8 cellular contexts compared by ENCODE assay signal in genomic region chr9:96618209-96619108, GRCh38. TPM values are rescaled to one million over a fixed set of nuclear protein-coding genes. Genes with fewer than 3 reads are reported as not detected.
DNase-seq lines count a peak whose midpoint lies in the region; ATAC-seq and TF ChIP-seq lines count a peak whose summit lies in the region.

No MANE protein-coding gene starts in this region.

- H3K4me3 Mint-ChIP-seq in Calu3 (ENCODE audit: low read depth, unreplicated experiment): peak overlapping the region; percentile 76
- peak overlapping the region; percentile 71 for H3K4me3 Mint-ChIP-seq in activated naive CD8-positive, alpha-beta T cell

- H3K27ac Mint-ChIP-seq in Calu3 (ENCODE audit: unreplicated experiment): peak overlapping the region; percentile 65
- no peak overlapping the region for H3K27ac Mint-ChIP-seq in activated naive CD8-positive, alpha-beta T cell

- BruUV-seq in Calu3 (replicated peaks; lab: Mats Ljungman, UMichigan): no TSS peak

- WGBS in aorta, 2 donors: 6% methylated on average over 65 to 67 of the region's 67 CpGs

- H3K27ac ChIP-seq in neutrophil (no peak overlapping the region), aorta (ENCODE audit: low read depth in 1 of 2, low read length in 2 of 2) (peak overlapping the region; percentile 38 to 97)

- H3K27me3 ChIP-seq in neutrophil: peaks cover 98% of the 10 kb centered on the region
- H3K27me3 ChIP-seq in aorta (ENCODE audit: control insufficient read depth in 1 of 2, insufficient read depth in 2 of 2, low read length in 1 of 2): no peaks in the 10 kb centered on the region

- H3K4me1 ChIP-seq in neutrophil (ENCODE audit: control insufficient read depth in 1 of 2, insufficient read depth in 1 of 2, low read depth in 1 of 2, low read length in 1 of 2): peaks cover 0 to 10% of the 10 kb centered on the region in 2 experiments
- H3K4me1 ChIP-seq in aorta (ENCODE audit: control insufficient read depth in 1 of 2, insufficient read depth in 2 of 2, low read length in 2 of 2): no peaks in the 10 kb centered on the region

- no peaks in the 10 kb centered on the region for H3K9me3 Mint-ChIP-seq in Calu3 (ENCODE audit: low read depth, unreplicated experiment)
- H3K9me3 Mint-ChIP-seq in activated naive CD8-positive, alpha-beta T cell (ENCODE audit: low read depth): no peaks in the 10 kb centered on the region

- TF ChIP-seq CTCF in Calu3 (IDR thresholded peaks at IDR 0.05; ENCODE audit: unreplicated experiment) (no peak), neutrophil (IDR thresholded peaks at IDR 0.05) (no peak)

- peaks cover 28% of the 10 kb centered on the region for H3K36me3 Mint-ChIP-seq in Calu3 (ENCODE audit: insufficient read depth, unreplicated experiment)
- no peaks in the 10 kb centered on the region for H3K36me3 Mint-ChIP-seq in activated naive CD8-positive, alpha-beta T cell

- CTCF ChIA-PET in Calu3 (lab: Charles Lee): interaction anchor here (0.6 to 0.7 kb wide), 2 partner anchors 167 to 351 kb away, joined by 4 to 9 read pairs; no protein-coding TSS in a partner anchor

- H3K4me1 Mint-ChIP-seq in Calu3 (ENCODE audit: low read depth, unreplicated experiment): peaks cover 28% of the 10 kb centered on the region
- peaks cover 12% of the 10 kb centered on the region for H3K4me1 Mint-ChIP-seq in activated naive CD8-positive, alpha-beta T cell (ENCODE audit: low read depth)

- H3K36me3 ChIP-seq in neutrophil (no peaks in the 10 kb centered on the region), aorta (ENCODE audit: control insufficient read depth in 1 of 2, insufficient read depth in 2 of 2, low read length in 1 of 2) (no peaks in the 10 kb centered on the region)

- no peaks in the 10 kb centered on the region for H3K27me3 Mint-ChIP-seq in Calu3 (ENCODE audit: unreplicated experiment)
- H3K27me3 Mint-ChIP-seq in activated naive CD8-positive, alpha-beta T cell: peaks cover 37% of the 10 kb centered on the region

- ATAC-seq in aorta (ENCODE audit: low FRiP score): peak; percentile 59
- ATAC-seq in GM21526 (IDR thresholded peaks at IDR 0.05; ENCODE audit: low FRiP score, unreplicated experiment): no peak

- intact Hi-C loops in Calu3 (cut with micrococcal nuclease; ENCODE audit: unreplicated experiment): loop anchor here (1.0 to 10.0 kb wide), 3 partner anchors 9 to 54 kb away; no protein-coding TSS in a partner anchor
- intact Hi-C loops in head of caudate nucleus (cut with DNase I): loop anchor here (2.0 to 5.0 kb wide), 3 partner anchors 51 to 168 kb away; partner anchors contain the start of gene HABP4
- intact Hi-C loops in aorta (cut with DNase I): loop anchor here (2.0 to 10.0 kb wide), 3 partner anchors 134 to 168 kb away; partner anchors contain the start of gene HABP4 (in 2 of the 2)

- H3K9me3 ChIP-seq in neutrophil (no peaks in the 10 kb centered on the region), aorta (ENCODE audit: control insufficient read depth, low read length) (no peaks in the 10 kb centered on the region)

- DNase-seq in Calu3 (peak; percentile 20), NCI-H748 (lab: John Stamatoyannopoulos, UW; ENCODE audit: unreplicated experiment) (peak; percentile 72), head of caudate nucleus (peak in 40 of 42 donors; percentile 36 to 77 (median 57)), aorta (peak; percentile 71 to 91)
- DNase-seq in central memory CD4-positive, alpha-beta T cell: no peak

- H3K4me3 ChIP-seq in neutrophil (ENCODE audit: low read depth in 1 of 2, low read length in 1 of 2) (peak overlapping the region; percentile 24 to 40), aorta (ENCODE audit: low read length in 2 of 2) (peak overlapping the region; percentile 72 to 89)

RNA-seq across cellular contexts. Expression of gene CDC14B, which starts 1.2 kb away (rescaled TPM):
- total RNA-seq in Calu3 (2022): 26.4 and 29.8 TPM in 2 replicates
- 10 to 100 TPM; 27.9 to 37.9 TPM for total RNA-seq in aorta
- 10 to 100 TPM; 12.8 to 22.9 TPM for polyA plus RNA-seq in aorta

RNA-seq across cellular contexts. Expression of gene PRXL2C, which starts 36.7 kb away (rescaled TPM):
- 10.5 and 10.8 TPM in 2 replicates for total RNA-seq in Calu3 (2022)
- total RNA-seq in aorta: 10 to 100 TPM; 21.0 to 23.6 TPM
- polyA plus RNA-seq in aorta: 10 to 100 TPM; 10.6 to 16.2 TPM
